In genomic region chr9:77016526-77017504, GRCh38 we compare ENCODE assay signal across 12 cellular contexts. TPM values are rescaled to one million over a fixed set of nuclear protein-coding genes. Genes with fewer than 3 reads are reported as not detected.
DNase-seq lines count a peak whose midpoint lies in the region; TF ChIP-seq lines count a peak whose summit lies in the region.
"Had no signal": no experiment of that assay in that cellular context is flagged by ENCODE, and none has a peak within 500 bp of the region (broad histone marks: within the 10 kb centered on the region; RNA-seq: fewer than 3 reads in every experiment).

No MANE protein-coding gene starts in this region.

- TF ChIP-seq CTCF in GM10266 (IDR thresholded peaks at IDR 0.05; ENCODE audit: control insufficient read depth, insufficient read depth, low read depth, missing control alignments) (no peak), neural crest cell (conservative IDR thresholded peaks at IDR 0.05) (no peak)

- no peaks in the 10 kb centered on the region for H3K9me3 Mint-ChIP-seq in neural crest cell

- peaks cover 100% of the 10 kb centered on the region for H3K27me3 Mint-ChIP-seq in neural crest cell (ENCODE audit: low read depth)

- H3K4me3 Mint-ChIP-seq in neural crest cell = peak overlapping the region; percentile 65

- peak; percentile 27 for DNase-seq in AG08396 (ENCODE audit: low spot score)
- DNase-seq in GM10266 (ENCODE audit: extremely low spot score) = peak; percentile 31
- peak; percentile 69 for DNase-seq in ecto neural progenitor cell (ENCODE audit: low spot score)
- peak; percentile 12 for DNase-seq in neural crest cell (ENCODE audit: low read depth, low spot score)
- no peak for DNase-seq in amygdala (lab: John Stamatoyannopoulos, UW)
- DNase-seq in NOMO-1 treated with dmso at 0.1 percent for 144 hours (lab: John Stamatoyannopoulos, UW; ENCODE audit: unreplicated experiment) = no peak
- no peak for DNase-seq in GOT3 (lab: John Stamatoyannopoulos, UW)
- DNase-seq: MG63, sigmoid colon had no signal

- no peaks in the 10 kb centered on the region for H3K36me3 Mint-ChIP-seq in neural crest cell (ENCODE audit: low read depth)

- H3K27ac Mint-ChIP-seq in neural crest cell (ENCODE audit: unreplicated experiment) = no peak overlapping the region

- H3K4me1 Mint-ChIP-seq in neural crest cell = peaks cover 50% of the 10 kb centered on the region

RNA-seq across cellular contexts. Expression of gene FOXB2, which starts 2.6 kb away (rescaled TPM):
- total RNA-seq in neural crest cell = not detected in 2 replicates
- total RNA-seq: activated CD8-positive, alpha-beta memory T cell treated with anti-CD3 and anti-CD28 coated beads for 36 hours; fibroblast of lung; sigmoid colon; T-helper 2 cell treated with Interferon-gamma antibody and Interleukin-4, amounts not matched to agents 100 ng/mL and 5 ng/mL, for 36 hours had no signal

Comparison
In these comparisons a context has a peak if more than half of its experiments do, and no peak if none do; other contexts are left out.
1. DNase-seq: peak in AG08396 (single experiment), GM10266 (single experiment), ecto neural progenitor cell (single experiment) and neural crest cell (single experiment); none in amygdala (0 of 56), NOMO-1 treated with dmso at 0.1 percent for 144 hours (single experiment) and GOT3 (single experiment).